Comparison of ENCODE assay signal across 9 cellular contexts in the genomic region with DNA sequence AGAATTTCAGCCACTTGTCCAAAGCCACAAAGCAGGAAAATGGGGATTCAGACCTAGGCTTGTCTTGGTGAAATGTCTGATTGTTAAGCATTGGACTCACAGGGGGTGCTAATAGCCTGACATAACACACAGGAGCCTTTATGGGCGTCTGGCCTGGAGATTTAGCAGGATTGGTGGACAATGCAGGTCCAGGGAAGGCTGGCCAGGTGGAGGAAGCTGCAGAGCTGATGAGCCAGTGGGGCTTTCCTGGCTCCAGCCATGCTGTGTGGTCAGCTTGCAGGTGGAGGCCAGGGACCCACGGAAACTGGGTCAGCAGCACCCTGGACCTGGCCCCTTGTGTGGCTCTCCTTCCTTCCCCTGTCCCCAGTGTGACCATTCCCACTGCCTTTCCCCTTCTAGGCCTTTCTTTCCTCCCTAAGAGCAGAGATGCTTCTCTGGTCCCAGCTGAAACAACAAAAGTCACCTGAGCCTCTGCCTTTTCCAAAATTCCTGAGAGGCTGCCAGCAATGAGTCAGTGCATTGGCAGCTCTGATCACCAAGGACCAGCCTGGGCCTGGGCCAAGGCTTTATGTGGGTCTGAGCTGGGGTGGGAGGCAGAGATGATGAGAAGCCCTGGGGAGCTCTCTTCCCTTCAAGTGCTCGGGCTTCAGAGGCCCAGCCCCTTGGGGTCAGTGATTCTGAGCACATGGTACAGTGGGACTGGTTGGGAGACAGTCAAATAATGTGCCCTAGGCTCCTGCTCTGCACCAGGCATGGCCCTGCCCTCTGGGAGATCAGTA.
DNase-seq lines count a peak whose midpoint lies in the region; ATAC-seq and TF ChIP-seq lines count a peak whose summit lies in the region.
"Had no signal": no experiment of that assay in that cellular context is flagged by ENCODE, and none has a peak within 500 bp of the region (broad histone marks: within the 10 kb centered on the region; RNA-seq: fewer than 3 reads in every experiment).

No MANE protein-coding gene starts in this region.

- H3K27ac Mint-ChIP-seq in stimulated activated memory B cell treated with anti-CD40 and anti-IgM and Interleukin-4, amounts not matched to agents 10 μg/mL and 1 μg/mL and 100 μg/mL, for 72 hours: no peak overlapping the region

- no peak for ATAC-seq in GM18907 (IDR thresholded peaks at IDR 0.05; ENCODE audit: unreplicated experiment)
- no peak for ATAC-seq in stimulated activated memory B cell treated with anti-CD40 and anti-IgM and Interleukin-4, amounts not matched to agents 10 μg/mL and 1 μg/mL and 100 μg/mL, for 72 hours

- H3K27me3 Mint-ChIP-seq in stimulated activated memory B cell treated with anti-CD40 and anti-IgM and Interleukin-4, amounts not matched to agents 10 μg/mL and 1 μg/mL and 100 μg/mL, for 72 hours: peaks cover 11% of the 10 kb centered on the region
- H3K27me3 Mint-ChIP-seq: central memory CD8-positive, alpha-beta T cell had no signal

- peak overlapping the region; percentile 81 for H3K27ac ChIP-seq in RWPE1

- DNase-seq in ELR (ENCODE audit: low read depth) (peak; percentile 91), RWPE1 (ENCODE audit: low spot score) (peak; percentile 93), fibroblast of the conjunctiva (ENCODE audit: low read depth) (peak; percentile 61), pulmonary artery endothelial cell (ENCODE audit: low read depth, low spot score) (peak; percentile 99)
- DNase-seq in stimulated activated CD4-positive, alpha-beta T cell treated with anti-CD3 and anti-CD28 coated beads, Interleukin-1b, Interleukin-23, amount 100 ng/mL, for 48 hours: no peak
- no peak for DNase-seq in activated CD4-positive, alpha-beta T cell treated with anti-CD3 and anti-CD28 coated beads for 4 hours

- POLR2A ChIA-PET in RWPE1 (lab: Yijun Ruan, JAX; ENCODE audit: low non-redundant PET): no interaction called here

- H3K36me3 Mint-ChIP-seq in stimulated activated memory B cell treated with anti-CD40 and anti-IgM and Interleukin-4, amounts not matched to agents 10 μg/mL and 1 μg/mL and 100 μg/mL, for 72 hours: no peaks in the 10 kb centered on the region

- H3K4me3 Mint-ChIP-seq in stimulated activated memory B cell treated with anti-CD40 and anti-IgM and Interleukin-4, amounts not matched to agents 10 μg/mL and 1 μg/mL and 100 μg/mL, for 72 hours: no peak overlapping the region
- H3K4me3 Mint-ChIP-seq: central memory CD8-positive, alpha-beta T cell had no signal

- H3K9me3 Mint-ChIP-seq in stimulated activated memory B cell treated with anti-CD40 and anti-IgM and Interleukin-4, amounts not matched to agents 10 μg/mL and 1 μg/mL and 100 μg/mL, for 72 hours: no peaks in the 10 kb centered on the region
- H3K9me3 Mint-ChIP-seq: central memory CD8-positive, alpha-beta T cell had no signal

- CTCF ChIA-PET in RWPE1 (lab: Yijun Ruan, JAX): interaction anchor here (0.6 to 1.6 kb wide), 2 partner anchors 68 to 149 kb away, joined by 4 to 6 read pairs; no protein-coding TSS in a partner anchor

- TF ChIP-seq CTCF in RWPE1 (conservative IDR thresholded peaks at IDR 0.05; ENCODE audit: low read depth): no peak

- H3K4me1 Mint-ChIP-seq in stimulated activated memory B cell treated with anti-CD40 and anti-IgM and Interleukin-4, amounts not matched to agents 10 μg/mL and 1 μg/mL and 100 μg/mL, for 72 hours: peaks cover 9% of the 10 kb centered on the region

Comparison
In these comparisons a context has a peak if more than half of its experiments do, and no peak if none do; other contexts are left out.
1. DNase-seq: peak in ELR (single experiment), RWPE1 (single experiment), fibroblast of the conjunctiva (single experiment) and pulmonary artery endothelial cell (single experiment); none in stimulated activated CD4-positive, alpha-beta T cell treated with anti-CD3 and anti-CD28 coated beads, Interleukin-1b, Interleukin-23, amount 100 ng/mL, for 48 hours (single experiment) and activated CD4-positive, alpha-beta T cell treated with anti-CD3 and anti-CD28 coated beads for 4 hours (0 of 2).